13 cellular contexts compared by ENCODE assay signal in the genomic region with DNA sequence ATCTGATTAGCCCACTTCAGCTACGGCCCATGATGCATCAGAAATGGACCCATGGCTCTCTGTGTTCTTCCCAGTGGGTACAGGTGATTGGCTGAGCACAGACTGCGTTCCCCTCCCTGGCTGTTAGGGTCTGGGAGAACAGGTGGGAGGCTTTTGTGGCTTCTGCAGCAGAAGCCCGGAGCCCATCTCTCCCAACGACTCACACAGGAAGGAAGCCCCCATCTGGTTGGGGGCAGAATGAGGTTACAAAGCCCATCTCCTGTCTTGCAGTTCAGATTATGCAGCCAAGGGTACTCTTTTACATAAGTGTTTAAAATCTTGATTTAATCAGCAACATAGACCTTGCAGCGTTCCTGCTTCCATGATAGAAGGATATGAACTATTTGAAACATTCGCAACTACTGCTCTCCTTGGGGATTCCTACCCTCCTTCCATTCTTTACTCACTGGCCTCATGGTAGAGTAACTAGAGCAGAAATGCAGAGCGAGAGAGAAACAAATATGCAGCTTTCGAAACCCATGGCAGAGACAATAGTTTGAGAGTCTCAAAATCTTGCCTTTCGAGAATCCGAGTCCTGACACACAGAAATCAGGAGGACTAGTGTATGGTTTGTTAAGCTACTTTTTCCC.
"Had no signal": no experiment of that assay in that cellular context is flagged by ENCODE, and none has a peak within 500 bp of the region (broad histone marks: within the 10 kb centered on the region; RNA-seq: fewer than 3 reads in every experiment).

No MANE protein-coding gene starts in this region.

- H3K4me1 ChIP-seq: breast epithelium, upper lobe of right lung had no signal

- H3K27me3 ChIP-seq: breast epithelium, esophagus muscularis mucosa, upper lobe of right lung had no signal

- H3K9me3 Mint-ChIP-seq: activated CD4-positive, alpha-beta T cell treated with anti-CD3 and anti-CD28 coated beads, Interleukin-2, amount 10 ng/mL, durations not matched to agents 7 days and 5 days; natural killer cell; T-helper 1 cell treated with Interleukin-12 subunit alpha and Interleukin-12 subunit beta and Interleukin-4 antibody, amounts not matched to agents 30 μg/mL and 1 μg/mL, for 36 hours had no signal

- H3K4me3 ChIP-seq: breast epithelium, esophagus muscularis mucosa, lung, upper lobe of right lung had no signal

- H3K9me3 ChIP-seq: breast epithelium, esophagus muscularis mucosa, spleen, upper lobe of right lung had no signal

- DNase-seq: activated CD4-positive, alpha-beta T cell treated with anti-CD3 and anti-CD28 coated beads, Interleukin-2, amount 10 ng/mL, durations not matched to agents 7 days and 5 days; left colon; natural killer cell; spleen; stimulated activated CD4-positive, alpha-beta T cell treated with anti-CD3 and anti-CD28 coated beads, Interleukin-1b, Interleukin-23, amount 100 ng/mL, for 48 hours; stimulated activated naive CD4-positive, alpha-beta T cell; substantia nigra; upper lobe of right lung had no signal

- H3K27ac Mint-ChIP-seq: activated CD4-positive, alpha-beta T cell treated with anti-CD3 and anti-CD28 coated beads, Interleukin-2, amount 10 ng/mL, durations not matched to agents 7 days and 5 days; natural killer cell; T-helper 1 cell treated with Interleukin-12 subunit alpha and Interleukin-12 subunit beta and Interleukin-4 antibody, amounts not matched to agents 30 μg/mL and 1 μg/mL, for 36 hours had no signal

- ATAC-seq: left colon, natural killer cell, sciatic nerve, upper lobe of right lung had no signal

- H3K4me3 Mint-ChIP-seq: activated CD4-positive, alpha-beta T cell treated with anti-CD3 and anti-CD28 coated beads, Interleukin-2, amount 10 ng/mL, durations not matched to agents 7 days and 5 days; natural killer cell; T-helper 1 cell treated with Interleukin-12 subunit alpha and Interleukin-12 subunit beta and Interleukin-4 antibody, amounts not matched to agents 30 μg/mL and 1 μg/mL, for 36 hours had no signal

- H3K36me3 ChIP-seq: breast epithelium, esophagus muscularis mucosa, spleen, upper lobe of right lung had no signal

- H3K27ac ChIP-seq: breast epithelium, esophagus muscularis mucosa, upper lobe of right lung had no signal

- H3K36me3 Mint-ChIP-seq: natural killer cell had no signal
